14 cellular contexts compared by ENCODE assay signal in genomic region chr3:11391172-11391879, GRCh38.
DNase-seq lines count a peak whose midpoint lies in the region; ATAC-seq and TF ChIP-seq lines count a peak whose summit lies in the region.
"Had no signal": no experiment of that assay in that cellular context is flagged by ENCODE, and none has a peak within 500 bp of the region (broad histone marks: within the 10 kb centered on the region; RNA-seq: fewer than 3 reads in every experiment).

No MANE protein-coding gene starts in this region.

- no peaks in the 10 kb centered on the region for H3K27me3 Mint-ChIP-seq in type B pancreatic cell

- ATAC-seq in SK-N-SH treated with all-trans-retinoic acid at 6 μM for 48 hours, result no peak; the same call in 2 of the 3 replicates
- no peak for ATAC-seq in GM18870 (IDR thresholded peaks at IDR 0.05; ENCODE audit: unreplicated experiment)
- ATAC-seq: activated CD4-positive, CD25-positive, alpha-beta regulatory T cell treated with anti-CD3 and anti-CD28 coated beads, Interleukin-2, amount 50 U/mL, for 24 hours had no signal

- H3K79me2 ChIP-seq in SK-N-SH (ENCODE audit: insufficient read depth), result no peaks in the 10 kb centered on the region

- H3K4me2 ChIP-seq in SK-N-SH, result peak overlapping the region; percentile 20; the same call in 1 of the 2 replicates

- H4K20me1 ChIP-seq in SK-N-SH (ENCODE audit: insufficient read depth), result no peaks in the 10 kb centered on the region

- H3K27ac ChIP-seq in SK-N-SH (ENCODE audit: low read depth in 2 of 2, low read length in 1 of 2), result peak overlapping the region; percentile 74 to 94; a peak in 3 of 4 replicates
- peak overlapping the region; percentile 57 for H3K27ac ChIP-seq in cingulate gyrus (ENCODE audit: low read depth, low read length)
- no peak overlapping the region for H3K27ac ChIP-seq in liver (ENCODE audit: low read depth in 1 of 2, low read length in 2 of 2)
- H3K27ac ChIP-seq: SK-N-MC had no signal

- H3K9ac ChIP-seq in SK-N-SH (no peak overlapping the region), liver (ENCODE audit: low read depth in 1 of 2, low read length in 2 of 2) (no peak overlapping the region)

- peak overlapping the region; percentile 15 for H3K4me3 Mint-ChIP-seq in type B pancreatic cell
- H3K4me3 Mint-ChIP-seq: endodermal cell had no signal

- CTCF ChIA-PET in SK-N-SH (lab: Yijun Ruan, JAX), result interaction anchor here (0.8 to 5.8 kb wide), 5 partner anchors 12 to 252 kb away, joined by 3 to 51 read pairs (median 3); partner anchors contain the start of gene VGLL4

- peaks cover 8 to 28% of the 10 kb centered on the region in 2 experiments; a peak in 3 of 4 replicates for H3K4me1 ChIP-seq in SK-N-SH (ENCODE audit: control insufficient read depth in 1 of 2, insufficient read depth in 2 of 2, low read depth in 1 of 2, low read length in 1 of 2)
- peaks cover 3 to 13% (median 8%) of the 10 kb centered on the region in 4 donors for H3K4me1 ChIP-seq in liver (ENCODE audit: control insufficient read depth in 4 of 4, insufficient read depth in 4 of 4, low read length in 3 of 4)

- peaks cover 36% of the 10 kb centered on the region for H3K4me1 Mint-ChIP-seq in type B pancreatic cell (ENCODE audit: unreplicated experiment)

- H3K9me2 ChIP-seq in SK-N-SH, result no peaks in the 10 kb centered on the region

- peaks cover 8% of the 10 kb centered on the region for H3K36me3 Mint-ChIP-seq in type B pancreatic cell

- 89% methylated on average over 6 of the region's 6 CpGs for WGBS in SK-N-SH (ENCODE audit: low lambda C conversion rate)
- WGBS in liver, result 74% methylated on average over 6 of the region's 6 CpGs

- TF ChIP-seq RAD21 in SK-N-SH (IDR thresholded peaks at IDR 0.05; ENCODE audit: low read length) (no peak), liver (IDR thresholded peaks at IDR 0.05) (no peak)

- H3K27me3 ChIP-seq in SK-N-SH (ENCODE audit: insufficient read depth), result no peaks in the 10 kb centered on the region
- H3K27me3 ChIP-seq in liver (ENCODE audit: control insufficient read depth in 4 of 4, insufficient read depth in 4 of 4, low read length in 3 of 4), result no peaks in the 10 kb centered on the region
- H3K27me3 ChIP-seq: sigmoid colon had no signal

- TF ChIP-seq EP300 in SK-N-SH (IDR thresholded peaks at IDR 0.05; ENCODE audit: borderline replicate concordance in 1 of 2, low read depth in 1 of 2, low read length in 1 of 2), result no peak

- no peak for DNase-seq in SK-N-SH
- no peak for DNase-seq in type B pancreatic cell (ENCODE audit: extremely low spot score, unreplicated experiment)
- DNase-seq in dedifferentiated amniotic fluid mesenchymal stem cell (ENCODE audit: extremely low spot score), result no peak
- DNase-seq in NCI-H187 treated with DMSO at 0.1 percent for 48 hours (lab: John Stamatoyannopoulos, UW), result no peak
- DNase-seq: 8988T, activated T-cell treated with anti-CD3 and anti-CD28 coated beads for 4 hours, endodermal cell, sigmoid colon had no signal

- no peaks in the 10 kb centered on the region for H3K9me3 Mint-ChIP-seq in type B pancreatic cell
- H3K9me3 Mint-ChIP-seq: endodermal cell had no signal

- no peaks in the 10 kb centered on the region for H3K9me3 ChIP-seq in SK-N-SH
- H3K9me3 ChIP-seq in liver (ENCODE audit: control insufficient read depth in 4 of 4, low read length in 3 of 4), result no peaks in the 10 kb centered on the region
- H3K9me3 ChIP-seq: sigmoid colon had no signal

- H3K36me3 ChIP-seq in SK-N-SH (replicated peaks in 1 of 2; ENCODE audit: control insufficient read depth in 1 of 2, insufficient read depth in 2 of 2, low read length in 1 of 2) (peaks cover 0 to 11% of the 10 kb centered on the region in 2 experiments), liver (ENCODE audit: control insufficient read depth in 4 of 4, insufficient read depth in 3 of 4, low read depth in 1 of 4, low read length in 3 of 4) (no peaks in the 10 kb centered on the region)
- H3K36me3 ChIP-seq: sigmoid colon had no signal

- no peak overlapping the region for H2AFZ ChIP-seq in SK-N-SH (ENCODE audit: low read depth)

- POLR2A ChIA-PET in SK-N-SH (lab: Yijun Ruan, JAX), result no interaction called here

- peak overlapping the region; percentile 29 for H3K27ac Mint-ChIP-seq in type B pancreatic cell
- H3K27ac Mint-ChIP-seq: endodermal cell had no signal

- H3F3A ChIP-seq in SK-N-SH (replicated peaks; ENCODE audit: insufficient read depth), result peaks cover 16% of the 10 kb centered on the region

- TF ChIP-seq CTCF in SK-N-SH (IDR thresholded peaks at IDR 0.05), result no peak
- TF ChIP-seq CTCF in liver (IDR thresholded peaks at IDR 0.05; ENCODE audit: low read depth, low read length, missing input control), result no peak
- TF ChIP-seq CTCF in type B pancreatic cell (conservative IDR thresholded peaks at IDR 0.05), result no peak

- no peak overlapping the region for H3K4me3 ChIP-seq in SK-N-SH (ENCODE audit: low read depth in 2 of 2, low read length in 1 of 2)
- peak overlapping the region in 1 of 3 donors; percentile 34 for H3K4me3 ChIP-seq in liver (ENCODE audit: low read depth in 1 of 3, low read length in 3 of 3)
- H3K4me3 ChIP-seq: sigmoid colon had no signal

TF ChIP-seq in SK-N-SH, 30 proteins besides CTCF, POLR2A, EP300 and RAD21:
- TF ChIP-seq USF2 (IDR thresholded peaks at IDR 0.05; ENCODE audit: borderline replicate concordance, low read depth, low read length), result no peak
- TF ChIP-seq TCF12 (IDR thresholded peaks at IDR 0.05), result no peak
- no peak for TF ChIP-seq GABPA (IDR thresholded peaks at IDR 0.05; ENCODE audit: low read depth)
- no peak for TF ChIP-seq FOXM1 (IDR thresholded peaks at IDR 0.05; ENCODE audit: low read depth)
- TF ChIP-seq TEAD4 (IDR thresholded peaks at IDR 0.05; ENCODE audit: borderline replicate concordance, insufficient read depth), result no peak
- TF ChIP-seq NRF1 (IDR thresholded peaks at IDR 0.05; ENCODE audit: low read depth, low read length), result no peak
- no peak for TF ChIP-seq POLR2AphosphoS5 (IDR thresholded peaks at IDR 0.05; ENCODE audit: low read depth, low read length)
- TF ChIP-seq CHD2 (IDR thresholded peaks at IDR 0.05; ENCODE audit: low read length, partially characterized antibody), result no peak

TF ChIP-seq in SK-N-SH treated with all-trans-retinoic acid at 6 μM for 48 hours, 23 proteins besides CTCF, POLR2A, EP300 and RAD21 (continues in another document):
- TF ChIP-seq BACH2 (CRISPR knock-in tag; IDR thresholded peaks at IDR 0.05; ENCODE audit: borderline replicate concordance), result no peak
- TF ChIP-seq ISL1 (CRISPR knock-in tag; IDR thresholded peaks at IDR 0.05), result no peak
- TF ChIP-seq TSHZ2 (CRISPR knock-in tag; IDR thresholded peaks at IDR 0.05), result no peak
- no peak for TF ChIP-seq ZC3H10 (CRISPR knock-in tag; IDR thresholded peaks at IDR 0.05)
- no peak for TF ChIP-seq ZNF565 (CRISPR knock-in tag; conservative IDR thresholded peaks at IDR 0.05; ENCODE audit: low read depth)
- TF ChIP-seq TOX (CRISPR knock-in tag; IDR thresholded peaks at IDR 0.05; ENCODE audit: borderline replicate concordance), result no peak

TF ChIP-seq in liver, 16 proteins besides CTCF, POLR2A, EP300 and RAD21:
- TF ChIP-seq FOXA2 (IDR thresholded peaks at IDR 0.05), result no peak
- peak; percentile 44 to 46 for TF ChIP-seq RXRA (IDR thresholded peaks at IDR 0.05)
- peak; percentile 10 for TF ChIP-seq YY1 (IDR thresholded peaks at IDR 0.05)
- TF ChIP-seq SP1 (IDR thresholded peaks at IDR 0.05), result peak; percentile 12

Comparison
In these comparisons a context has a peak if more than half of its experiments do, and no peak if none do; other contexts are left out.
1. H3K27ac ChIP-seq: peak in SK-N-SH (2 of 2) and cingulate gyrus (single experiment); none in liver (0 of 2).